In genomic region chr6:32852018-32852843, GRCh38 we compare ENCODE assay signal across 1 cellular context.
TF ChIP-seq lines count a peak whose summit lies in the region.

No MANE protein-coding gene starts in this region.

TF ChIP-seq in SK-N-SH, 30 proteins besides CTCF, POLR2A, EP300 and RAD21 (continued from another document):
- TF ChIP-seq RXRA (IDR thresholded peaks at IDR 0.05; ENCODE audit: borderline replicate concordance, low read depth) = no peak
- no peak for TF ChIP-seq TCF12 (IDR thresholded peaks at IDR 0.05)
